25 cellular contexts compared by ENCODE assay signal in genomic region chr1:125119024-125119441, GRCh38.
"Had no signal": no experiment of that assay in that cellular context is flagged by ENCODE, and none has a peak within 500 bp of the region (broad histone marks: within the 10 kb centered on the region; RNA-seq: fewer than 3 reads in every experiment).

No MANE protein-coding gene starts in this region.

- H3K4me3 Mint-ChIP-seq: immature natural killer cell; naive thymus-derived CD8-positive, alpha-beta T cell; nephron; neural crest cell; stimulated activated effector memory CD8-positive, alpha-beta T cell treated with anti-CD3 and anti-CD28 coated beads, Interleukin-12 subunit alpha, Interleukin-12 subunit beta, amount 100 ng/mL, for 72 hours; stimulated activated naive CD8-positive, alpha-beta T cell treated with anti-CD3 and anti-CD28 coated beads, Interleukin-15, amount 100 ng/mL, for 72 hours had no signal

- H3K27ac Mint-ChIP-seq: immature natural killer cell; naive thymus-derived CD8-positive, alpha-beta T cell; nephron; progenitor cell of endocrine pancreas; stimulated activated effector memory CD8-positive, alpha-beta T cell treated with anti-CD3 and anti-CD28 coated beads, Interleukin-12 subunit alpha, Interleukin-12 subunit beta, amount 100 ng/mL, for 72 hours; stimulated activated naive CD8-positive, alpha-beta T cell treated with anti-CD3 and anti-CD28 coated beads, Interleukin-15, amount 100 ng/mL, for 72 hours had no signal

- H2AFZ ChIP-seq: parathyroid adenoma had no signal

- DNase-seq: immature natural killer cell; kidney glomerular epithelial cell; left cardiac atrium; left ventricle myocardium superior; lower lobe of right lung; mammary epithelial cell; mesenchymal stem cell; small intestine; stimulated activated CD4-positive, alpha-beta T cell treated with anti-CD3 and anti-CD28 coated beads, Interleukin-4, amount 100 ng/mL, for 24 hours; stimulated activated naive CD4-positive, alpha-beta T cell; stimulated activated naive CD8-positive, alpha-beta T cell treated with anti-CD3 and anti-CD28 coated beads, Interleukin-15, amount 100 ng/mL, for 72 hours had no signal

- H3K9me3 ChIP-seq: lower lobe of right lung, right atrium auricular region had no signal

- H3K4me3 ChIP-seq: lower lobe of right lung, right atrium auricular region, sigmoid colon, spleen, tibial nerve, upper lobe of left lung, vagina had no signal

- ATAC-seq: left cardiac atrium; left lobe of liver; left ventricle myocardium superior; lower lobe of right lung; naive thymus-derived CD8-positive, alpha-beta T cell; stimulated activated effector memory CD8-positive, alpha-beta T cell treated with anti-CD3 and anti-CD28 coated beads, Interleukin-12 subunit alpha, Interleukin-12 subunit beta, amount 100 ng/mL, for 72 hours; stimulated activated naive CD8-positive, alpha-beta T cell treated with anti-CD3 and anti-CD28 coated beads, Interleukin-15, amount 100 ng/mL, for 72 hours had no signal

- H3K27me3 Mint-ChIP-seq: naive thymus-derived CD8-positive, alpha-beta T cell; progenitor cell of endocrine pancreas; stimulated activated naive CD8-positive, alpha-beta T cell treated with anti-CD3 and anti-CD28 coated beads, Interleukin-15, amount 100 ng/mL, for 72 hours had no signal

- H3K79me2 ChIP-seq: parathyroid adenoma had no signal

- H3K4me1 ChIP-seq: lower lobe of right lung, parathyroid adenoma, right atrium auricular region, sigmoid colon, spleen, tibial nerve, upper lobe of left lung, vagina had no signal

- H3K27ac ChIP-seq: lower lobe of right lung, parathyroid adenoma, right atrium auricular region, sigmoid colon, spleen, tibial nerve, upper lobe of left lung, vagina had no signal

- H3K27me3 ChIP-seq: right atrium auricular region, spleen, tibial nerve, upper lobe of left lung, vagina had no signal

- H3K4me1 Mint-ChIP-seq: immature natural killer cell; naive thymus-derived CD8-positive, alpha-beta T cell; nephron; neural crest cell; stimulated activated effector memory CD8-positive, alpha-beta T cell treated with anti-CD3 and anti-CD28 coated beads, Interleukin-12 subunit alpha, Interleukin-12 subunit beta, amount 100 ng/mL, for 72 hours; stimulated activated naive CD8-positive, alpha-beta T cell treated with anti-CD3 and anti-CD28 coated beads, Interleukin-15, amount 100 ng/mL, for 72 hours had no signal

- FAIRE-seq: islet of Langerhans, small intestine had no signal

- H3K36me3 ChIP-seq: lower lobe of right lung, right atrium auricular region, sigmoid colon, spleen, tibial nerve, upper lobe of left lung, vagina had no signal

- H3K9ac ChIP-seq: parathyroid adenoma had no signal

- H3K36me3 Mint-ChIP-seq: stimulated activated effector memory CD8-positive, alpha-beta T cell treated with anti-CD3 and anti-CD28 coated beads, Interleukin-12 subunit alpha, Interleukin-12 subunit beta, amount 100 ng/mL, for 72 hours had no signal
